15 cellular contexts compared by ENCODE assay signal in genomic region chr7:40595129-40595528, GRCh38.
A peak's percentile ranks its signal among the peaks of the same experiment; 100 is the strongest.
DNase-seq lines count a peak whose midpoint lies in the region; ATAC-seq and TF ChIP-seq lines count a peak whose summit lies in the region.
"Had no signal": no experiment of that assay in that cellular context is flagged by ENCODE, and none has a peak within 500 bp of the region (broad histone marks: within the 10 kb centered on the region; RNA-seq: fewer than 3 reads in every experiment).

No MANE protein-coding gene starts in this region.

- peaks cover 0 to 11% (median under 1%) of the 10 kb centered on the region in 4 donors for H3K4me1 Mint-ChIP-seq in CD4-positive, alpha-beta memory T cell

- H3K9me3 ChIP-seq in ascending aorta (no peaks in the 10 kb centered on the region), tibial artery (no peaks in the 10 kb centered on the region)
- no peaks in the 10 kb centered on the region for H3K9me3 ChIP-seq in CD4-positive, alpha-beta memory T cell (ENCODE audit: control insufficient read depth in 1 of 2, low read length in 2 of 2)

- peak overlapping the region in 1 of 2 donors; percentile 6 for H3K4me3 ChIP-seq in ascending aorta
- H3K4me3 ChIP-seq in tibial artery: no peak overlapping the region
- H3K4me3 ChIP-seq in CD4-positive, alpha-beta memory T cell (ENCODE audit: low read length in 2 of 2): no peak overlapping the region
- H3K4me3 ChIP-seq: BLaER1, GM12878, GM23248 had no signal

- H3K36me3 ChIP-seq in ascending aorta: no peaks in the 10 kb centered on the region
- H3K36me3 ChIP-seq in tibial artery: no peaks in the 10 kb centered on the region
- H3K36me3 ChIP-seq in CD4-positive, alpha-beta memory T cell (ENCODE audit: insufficient read depth, low read length): no peaks in the 10 kb centered on the region
- H3K36me3 ChIP-seq: BLaER1 had no signal

- CTCF ChIA-PET in CD4-positive, alpha-beta memory T cell (lab: Charles Lee; ENCODE audit: partially characterized antibody): no interaction called here

- H3K27me3 Mint-ChIP-seq in CD4-positive, alpha-beta memory T cell: no peaks in the 10 kb centered on the region

- H3K27ac ChIP-seq in ascending aorta (peak overlapping the region; percentile 1 to 37), tibial artery (peak overlapping the region; percentile 30 to 42)
- no peak overlapping the region for H3K27ac ChIP-seq in CD4-positive, alpha-beta memory T cell (ENCODE audit: low read depth, low read length)
- H3K27ac ChIP-seq: 22Rv1, BLaER1, GM23248, HL-60 had no signal

- no peak for TF ChIP-seq CTCF in ascending aorta (IDR thresholded peaks at IDR 0.05)
- TF ChIP-seq CTCF in tibial artery (IDR thresholded peaks at IDR 0.05): no peak

- POLR2A ChIA-PET in CD4-positive, alpha-beta memory T cell (lab: Charles Lee; ENCODE audit: partially characterized antibody): no interaction called here

- no peak overlapping the region for H3K27ac Mint-ChIP-seq in CD4-positive, alpha-beta memory T cell

- H3K9me3 Mint-ChIP-seq in CD4-positive, alpha-beta memory T cell: peaks cover 9 to 36% (median 16%) of the 10 kb centered on the region in 8 donors

- H3K4me1 ChIP-seq in ascending aorta (no peaks in the 10 kb centered on the region), tibial artery (peaks cover 0 to 21% (median 2%) of the 10 kb centered on the region in 4 donors)
- no peaks in the 10 kb centered on the region for H3K4me1 ChIP-seq in CD4-positive, alpha-beta memory T cell (ENCODE audit: insufficient read depth, low read length)

- H3K27me3 ChIP-seq in ascending aorta (no peaks in the 10 kb centered on the region), tibial artery (no peaks in the 10 kb centered on the region)
- no peaks in the 10 kb centered on the region for H3K27me3 ChIP-seq in CD4-positive, alpha-beta memory T cell (ENCODE audit: insufficient read depth, low read length)
- H3K27me3 ChIP-seq: BLaER1 had no signal

- H3K36me3 Mint-ChIP-seq in CD4-positive, alpha-beta memory T cell: peaks cover 0 to 3% of the 10 kb centered on the region in 2 donors

- DNase-seq in EH (ENCODE audit: low read depth) (peak; percentile 44), ascending aorta (ENCODE audit: low spot score in 2 of 2) (no peak), iris pigment epithelial cell (ENCODE audit: low read depth) (peak; percentile 57), tibial artery (no peak), dedifferentiated amniotic fluid mesenchymal stem cell (ENCODE audit: extremely low spot score) (no peak)
- no peak for DNase-seq in CD4-positive, alpha-beta memory T cell
- DNase-seq: Calu3, DMS 273 treated with DMSO at 0.1 percent for 48 hours, GM23248 had no signal

- intact Hi-C loops in ascending aorta (cut with DNase I) (no loop called here), tibial artery (cut with DNase I; ENCODE audit: low total_unique reads) (no loop called here)
- intact Hi-C loops in CD4-positive, alpha-beta memory T cell (cut with micrococcal nuclease): no loop called here

- no peak for ATAC-seq in GM19397 (IDR thresholded peaks at IDR 0.05; ENCODE audit: unreplicated experiment)
- ATAC-seq: GM12878, HCT116 had no signal

- H3K4me3 Mint-ChIP-seq in CD4-positive, alpha-beta memory T cell: no peak overlapping the region

Comparison
In these comparisons a context has a peak if more than half of its experiments do, and no peak if none do; other contexts are left out.
1. DNase-seq: peak in EH (single experiment) and iris pigment epithelial cell (single experiment); none in ascending aorta (0 of 2), tibial artery (0 of 2), CD4-positive, alpha-beta memory T cell (0 of 5) and dedifferentiated amniotic fluid mesenchymal stem cell (single experiment).